Comparison of ENCODE assay signal across 8 cellular contexts in genomic region chr12:111753144-111753881, GRCh38. TPM values are rescaled to one million over a fixed set of nuclear protein-coding genes. Genes with fewer than 3 reads are reported as not detected.
DNase-seq lines count a peak whose midpoint lies in the region; ATAC-seq, FAIRE-seq and TF ChIP-seq lines count a peak whose summit lies in the region.

No MANE protein-coding gene starts in this region.

- H3K9me3 ChIP-seq in pancreas: no peaks in the 10 kb centered on the region

- peaks cover 0 to 20% (median 0%) of the 10 kb centered on the region in 3 donors for H3K36me3 ChIP-seq in pancreas

- no peaks in the 10 kb centered on the region for H3K27me3 ChIP-seq in pancreas

- H3K4me3 ChIP-seq in AG09309 (ENCODE audit: control insufficient read depth, low read depth, low read length): no peak overlapping the region
- no peak overlapping the region for H3K4me3 ChIP-seq in fibroblast of villous mesenchyme (ENCODE audit: low read depth, low read length)
- no peak overlapping the region for H3K4me3 ChIP-seq in pancreas

- intact Hi-C loops in pancreas (cut with DNase I): loop anchor here in 2 of 3 donors (5.0 kb wide), 1 partner anchor 34 kb away; no protein-coding TSS in a partner anchor

- H3K27ac ChIP-seq in pancreas: no peak overlapping the region

- 56 to 58% methylated on average over 23 of the region's 23 CpGs for WGBS in pancreas, 2 donors

- TF ChIP-seq CTCF in AG09309 (IDR thresholded peaks at IDR 0.05; ENCODE audit: control insufficient read depth, insufficient read depth, low read depth, low read length, missing control alignments): peak; percentile 84
- peak; percentile 85 for TF ChIP-seq CTCF in fibroblast of villous mesenchyme (IDR thresholded peaks at IDR 0.05; ENCODE audit: insufficient read depth, low read depth, low read length)
- TF ChIP-seq CTCF in pancreas (IDR thresholded peaks at IDR 0.05): peak; percentile 42 to 77 (median 64)

- FAIRE-seq in pancreas (lab: Jason Lieb, UNC): no peak

- in situ Hi-C loops in SK-MEL-5 (cut with HindIII; ENCODE audit: low pct_unique_long_range_greater_than_20kb, low sequenced_read_pairs): no loop called here

- DNase-seq in AG09309 (ENCODE audit: low read depth) (peak; percentile 11), H4 (ENCODE audit: low spot score) (peak; percentile 43), SK-MEL-5 (ENCODE audit: low read depth, low spot score) (peak; percentile 42), fibroblast of villous mesenchyme (ENCODE audit: low read depth) (peak; percentile 78), pancreas (peak; percentile 71 to 90 (median 80))
- no peak for DNase-seq in stimulated activated CD4-positive, alpha-beta T cell treated with anti-CD3 and anti-CD28 coated beads, Interleukin-4, amount 100 ng/mL, for 1 hour

- ATAC-seq in pancreas: peak; percentile 87 to 93 (median 90)
- ATAC-seq in GM19328 (IDR thresholded peaks at IDR 0.05; ENCODE audit: unreplicated experiment): no peak
- no peak for ATAC-seq in HG03571 (IDR thresholded peaks at IDR 0.05; ENCODE audit: unreplicated experiment)

- peaks cover 10 to 23% (median 13%) of the 10 kb centered on the region in 3 donors for H3K4me1 ChIP-seq in pancreas

RNA-seq across cellular contexts. Expression of gene ALDH2, which starts 13.4 kb away (rescaled TPM):
- total RNA-seq in H4 (2014; rRNA removed; shearing (Covaris generic)): 18.5 and 29.1 TPM in 2 replicates
- 21.1 and 21.5 TPM in 2 replicates for total RNA-seq in SK-MEL-5 (2014; rRNA removed; shearing (Covaris generic))
- 17.7 and 23.5 TPM in 2 replicates for polyA plus RNA-seq in SK-MEL-5 (2015; cell fraction: cytosol; rRNA removed)
- polyA plus RNA-seq in SK-MEL-5 (2015; cell fraction: nucleus; rRNA removed): 8.0 and 8.8 TPM in 2 replicates
- total RNA-seq in fibroblast of villous mesenchyme: 6.8 and 13.4 TPM in 2 replicates
- total RNA-seq in pancreas: 10 to 100 TPM; 33.7 to 80.2 (median 45.3) TPM
- 10 to 100 TPM; 22.3 to 37.3 TPM for polyA plus RNA-seq in pancreas

Comparison
In these comparisons a context has a peak if more than half of its experiments do, and no peak if none do; other contexts are left out.
1. ATAC-seq: peak in pancreas (4 of 4); none in GM19328 (single experiment) and HG03571 (single experiment).
2. Peak in every context shown above with its lines, with median percentiles within 50 percentile points of each other: CTCF ChIP-seq.